In the genomic region with DNA sequence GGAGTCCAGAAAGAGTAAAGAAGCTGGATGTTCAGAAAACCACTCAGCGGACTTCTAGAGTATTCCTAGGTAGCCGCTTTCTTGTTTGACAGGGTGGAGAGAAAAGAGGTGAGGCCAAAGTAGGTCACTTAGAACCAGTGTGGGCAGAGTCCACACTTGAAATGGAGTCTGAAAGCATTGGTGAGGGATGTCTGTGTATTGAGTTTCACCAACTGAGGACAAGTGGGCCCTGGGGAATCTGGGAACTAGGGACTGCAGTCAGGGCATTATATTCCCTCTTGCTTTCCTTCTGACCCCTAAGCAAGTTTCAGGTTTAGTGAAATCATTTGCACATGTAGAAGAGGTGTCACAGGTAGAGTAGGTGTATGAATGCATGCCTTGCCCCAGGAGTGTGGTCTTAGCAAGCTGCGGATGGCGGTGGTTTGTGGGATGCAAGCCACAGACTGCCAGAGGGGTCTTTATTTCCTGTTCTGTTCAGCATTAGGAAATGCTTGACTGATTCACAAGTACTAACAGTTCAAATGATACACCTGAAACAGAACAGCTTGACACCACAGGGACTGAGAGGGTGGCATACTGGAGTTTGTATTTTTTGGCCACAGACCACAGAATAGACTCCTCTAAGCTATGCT, we compare ENCODE assay signal across 13 cellular contexts. TPM values are rescaled to one million over a fixed set of nuclear protein-coding genes. Genes with fewer than 3 reads are reported as not detected.
DNase-seq lines count a peak whose midpoint lies in the region; ATAC-seq, FAIRE-seq and TF ChIP-seq lines count a peak whose summit lies in the region.
"Had no signal": no experiment of that assay in that cellular context is flagged by ENCODE, and none has a peak within 500 bp of the region (broad histone marks: within the 10 kb centered on the region; RNA-seq: fewer than 3 reads in every experiment).

No MANE protein-coding gene starts in this region.

- no peak for TF ChIP-seq CTCF in Caco-2 (IDR thresholded peaks at IDR 0.05; ENCODE audit: insufficient read depth in 1 of 2, low read depth in 1 of 2, low read length in 1 of 2, severe bottlenecking in 1 of 2, unreplicated experiment in 1 of 2)
- TF ChIP-seq CTCF in mammary epithelial cell (conservative IDR thresholded peaks at IDR 0.05 in 1 of 2, IDR thresholded peaks at IDR 0.05 in 1 of 2; ENCODE audit: extremely low read depth in 1 of 2, insufficient read depth in 1 of 2, low read depth in 1 of 2, low read length in 2 of 2): no peak
- no peak for TF ChIP-seq CTCF in osteocyte (IDR thresholded peaks at IDR 0.05)

- H3K4me1 Mint-ChIP-seq in Caco-2 (ENCODE audit: low read depth, unreplicated experiment) (no peaks in the 10 kb centered on the region), osteocyte (ENCODE audit: unreplicated experiment) (peaks cover 34% of the 10 kb centered on the region)

- H3K27me3 Mint-ChIP-seq in Caco-2 (ENCODE audit: insufficient read depth, unreplicated experiment) (no peaks in the 10 kb centered on the region), osteocyte (ENCODE audit: unreplicated experiment) (no peaks in the 10 kb centered on the region)

- H3K9me3 Mint-ChIP-seq in Caco-2 (ENCODE audit: unreplicated experiment): no peaks in the 10 kb centered on the region
- no peaks in the 10 kb centered on the region for H3K9me3 Mint-ChIP-seq in osteocyte (ENCODE audit: unreplicated experiment)

- dilution Hi-C loops in mammary epithelial cell (cut with HindIII; ENCODE audit: low sequenced_read_pairs): no loop called here

- H3K4me1 ChIP-seq in Caco-2 (peaks cover 3% of the 10 kb centered on the region), mammary epithelial cell (ENCODE audit: insufficient read depth, low read length) (peaks cover 67% of the 10 kb centered on the region)

- POLR2A ChIA-PET in Caco-2 (lab: Charles Lee): no interaction called here

- H2AFZ ChIP-seq in mammary epithelial cell (ENCODE audit: low read depth, low read length): peak overlapping the region; percentile 34

- H3K27ac Mint-ChIP-seq in Caco-2 (ENCODE audit: unreplicated experiment): no peak overlapping the region
- peak overlapping the region; percentile 98 for H3K27ac Mint-ChIP-seq in osteocyte (ENCODE audit: unreplicated experiment)

- in situ Hi-C loops in mammary epithelial cell (cut with MboI; ENCODE audit: low sequenced_read_pairs in 2 of 2): loop anchor here in 1 of 2 donors (10.0 to 25.0 kb wide), 2 partner anchors 140 to 297 kb away; no protein-coding TSS in a partner anchor

- H3K36me3 ChIP-seq in Caco-2 (ENCODE audit: control insufficient read depth, insufficient read depth, low read length): no peaks in the 10 kb centered on the region
- H3K36me3 ChIP-seq in mammary epithelial cell (ENCODE audit: insufficient read depth, low read length): peaks cover 5% of the 10 kb centered on the region
- H3K36me3 ChIP-seq: vagina had no signal

- ATAC-seq in HG03520 (IDR thresholded peaks at IDR 0.05; ENCODE audit: unreplicated experiment) (no peak), sciatic nerve (no peak), GM21447 (IDR thresholded peaks at IDR 0.05; ENCODE audit: unreplicated experiment) (no peak)

- H3K4me3 Mint-ChIP-seq in Caco-2 (ENCODE audit: unreplicated experiment): no peak overlapping the region
- H3K4me3 Mint-ChIP-seq in osteocyte (ENCODE audit: unreplicated experiment): peak overlapping the region; percentile 95

- H3K4me2 ChIP-seq in mammary epithelial cell (ENCODE audit: insufficient read depth, low read depth, low read length): peak overlapping the region; percentile 97

- intact Hi-C loops in Caco-2 (cut with micrococcal nuclease; ENCODE audit: unreplicated experiment) (loop anchor here (5.0 kb wide), 2 partner anchors 67 to 302 kb away; no protein-coding TSS in a partner anchor), mammary epithelial cell (cut with micrococcal nuclease) (loop anchor here (5.0 kb wide), 1 partner anchor 398 kb away; a partner anchor contains a TSS), sciatic nerve (cut with DNase I) (no loop called here)

- no peaks in the 10 kb centered on the region for H4K20me1 ChIP-seq in mammary epithelial cell (ENCODE audit: insufficient read depth, low read length)

- DNase-seq in Caco-2 (no peak), NCI-H1092 treated with DMSO at 0.1 percent for 48 hours (lab: John Stamatoyannopoulos, UW) (peak; percentile 61), mammary epithelial cell (peak; percentile 56), osteocyte (ENCODE audit: extremely low spot score, unreplicated experiment) (no peak), sciatic nerve (ENCODE audit: low spot score) (no peak), urothelium cell line (ENCODE audit: low spot score) (no peak)
- DNase-seq: hippocampal formation; NCI-H1694 treated with DMSO at 0.1 percent for 48 hours; stimulated activated CD4-positive, alpha-beta T cell treated with anti-CD3 and anti-CD28 coated beads, Interleukin-4, amount 100 ng/mL, for 24 hours had no signal

- H3K4me3 ChIP-seq in Caco-2 (ENCODE audit: low read depth, low read length) (no peak overlapping the region), mammary epithelial cell (replicated peaks in 1 of 3; ENCODE audit: insufficient read depth in 1 of 3, low read depth in 2 of 3, low read length in 3 of 3) (no peak overlapping the region)

- peaks cover 42% of the 10 kb centered on the region for H3K79me2 ChIP-seq in mammary epithelial cell (ENCODE audit: insufficient read depth, low read length)

- no peak overlapping the region for H3K9ac ChIP-seq in mammary epithelial cell (ENCODE audit: insufficient read depth, low read length)

- peak overlapping the region; percentile 90 for H3K27ac ChIP-seq in mammary epithelial cell (ENCODE audit: insufficient read depth, low read depth, low read length)
- H3K27ac ChIP-seq: SK-N-MC had no signal

- H3K9me3 ChIP-seq in Caco-2: no peaks in the 10 kb centered on the region
- H3K9me3 ChIP-seq in mammary epithelial cell (replicated peaks; ENCODE audit: insufficient read depth, low read length): no peaks in the 10 kb centered on the region
- H3K9me3 ChIP-seq: vagina had no signal

- H3K27me3 ChIP-seq in Caco-2 (replicated peaks; ENCODE audit: control insufficient read depth, insufficient read depth, low read length): no peaks in the 10 kb centered on the region
- H3K27me3 ChIP-seq in mammary epithelial cell (ENCODE audit: insufficient read depth, low read length): no peaks in the 10 kb centered on the region
- H3K27me3 ChIP-seq: vagina had no signal

- BruUV-seq in Caco-2 (replicated peaks; lab: Mats Ljungman, UMichigan) (TSS peak; percentile 22), mammary epithelial cell (replicated peaks; lab: Mats Ljungman, UMichigan) (no TSS peak)

- FAIRE-seq in urothelium cell line (lab: Jason Lieb, UNC): no peak

- H3K36me3 Mint-ChIP-seq in Caco-2 (ENCODE audit: insufficient read depth, unreplicated experiment) (no peaks in the 10 kb centered on the region), osteocyte (ENCODE audit: unreplicated experiment) (no peaks in the 10 kb centered on the region)

- WGBS in mammary epithelial cell (ENCODE audit: low coverage, missing lambda C conversion rate): 50% methylated on average over 4 of the region's 4 CpGs

- CTCF ChIA-PET in Caco-2 (lab: Charles Lee): interaction anchor here (0.6 to 0.8 kb wide), 2 partner anchors 68 to 74 kb away, joined by 3 to 5 read pairs; no protein-coding TSS in a partner anchor
- CTCF ChIA-PET in mammary epithelial cell (lab: Charles Lee; ENCODE audit: low non-redundant PET): no interaction called here

RNA-seq across cellular contexts. Expression of a gene that starts 1.1 kb away (rescaled TPM):
- total RNA-seq in Caco-2 (2022) (12.0 and 12.5 TPM in 2 replicates), mammary epithelial cell (100 to 1,000 TPM; 130 to 183 TPM), osteocyte (99.7 and 100 TPM in 2 replicates), sciatic nerve (67.8 TPM)
- polyA plus RNA-seq in mammary epithelial cell: 83.7 TPM
- 154 TPM for polyA minus RNA-seq in mammary epithelial cell

Comparison
In these comparisons a context has a peak if more than half of its experiments do, and no peak if none do; other contexts are left out.
1. DNase-seq: peak in NCI-H1092 treated with DMSO at 0.1 percent for 48 hours (single experiment) and mammary epithelial cell (single experiment); none in Caco-2 (0 of 2), osteocyte (single experiment), sciatic nerve (single experiment) and urothelium cell line (single experiment).